Comparison of ENCODE assay signal across 8 cellular contexts in the genomic region with DNA sequence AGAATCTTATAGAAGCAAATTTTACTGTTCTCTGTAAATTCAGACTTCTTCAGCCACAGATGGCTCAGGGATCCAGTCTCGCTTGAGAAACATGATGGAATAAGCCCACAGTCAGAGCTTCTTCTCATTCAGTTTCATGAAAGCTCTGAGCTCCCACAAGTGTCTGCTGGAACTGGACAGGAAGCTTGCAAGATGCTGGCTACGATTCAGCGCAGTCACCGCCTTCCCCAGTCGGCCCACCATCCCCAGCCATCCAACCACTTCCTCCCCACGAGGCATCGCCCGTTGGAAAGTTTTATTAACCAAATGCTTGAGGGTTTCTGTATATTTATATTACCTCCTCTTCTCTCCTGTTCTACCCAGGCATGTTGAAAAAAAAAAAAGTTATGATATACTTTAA.
A peak's percentile ranks its signal among the peaks of the same experiment; 100 is the strongest.
DNase-seq lines count a peak whose midpoint lies in the region; ATAC-seq and TF ChIP-seq lines count a peak whose summit lies in the region.

No MANE protein-coding gene starts in this region.

- H3K27ac ChIP-seq in RWPE1 (peak overlapping the region; percentile 82), heart right ventricle (peak overlapping the region in 6 of 10 donors; percentile 28 to 67 (median 62)), transverse colon (peak overlapping the region; percentile 12 to 68 (median 52))

- intact Hi-C loops in heart right ventricle (cut with DNase I): no loop called here
- intact Hi-C loops in transverse colon (cut with DNase I; ENCODE audit: low total_unique reads): no loop called here

- POLR2A ChIA-PET in RWPE1 (lab: Yijun Ruan, JAX; ENCODE audit: low non-redundant PET): no interaction called here

- H3K27me3 Mint-ChIP-seq in activated CD8-positive, alpha-beta memory T cell treated with anti-CD3 and anti-CD28 coated beads, Interleukin-2, amount 10 ng/mL, durations not matched to agents 7 days and 5 days: peaks cover 4% of the 10 kb centered on the region

- WGBS in heart right ventricle, 2 donors: 38 to 61% methylated on average over 8 of the region's 8 CpGs
- WGBS in transverse colon (ENCODE audit: low coverage in 1 of 2), 2 donors: 38 to 42% methylated on average over 7 to 8 of the region's 8 CpGs

- H3K4me3 ChIP-seq in heart right ventricle: no peak overlapping the region
- no peak overlapping the region for H3K4me3 ChIP-seq in transverse colon

- ATAC-seq in activated CD8-positive, alpha-beta memory T cell treated with anti-CD3 and anti-CD28 coated beads, Interleukin-2, amount 10 ng/mL, durations not matched to agents 7 days and 5 days: peak; percentile 55
- ATAC-seq in heart right ventricle: peak; percentile 47 to 88 (median 82)

- H3K4me1 ChIP-seq in heart right ventricle (peaks cover 9 to 57% (median 31%) of the 10 kb centered on the region in 9 donors), transverse colon (peaks cover 0 to 31% (median 5%) of the 10 kb centered on the region in 4 donors)

- no peaks in the 10 kb centered on the region for H3K9me3 Mint-ChIP-seq in activated CD8-positive, alpha-beta memory T cell treated with anti-CD3 and anti-CD28 coated beads, Interleukin-2, amount 10 ng/mL, durations not matched to agents 7 days and 5 days (ENCODE audit: low read depth)

- no peaks in the 10 kb centered on the region for H3K36me3 Mint-ChIP-seq in activated CD8-positive, alpha-beta memory T cell treated with anti-CD3 and anti-CD28 coated beads, Interleukin-2, amount 10 ng/mL, durations not matched to agents 7 days and 5 days

- peak; percentile 63 for DNase-seq in activated CD8-positive, alpha-beta memory T cell treated with anti-CD3 and anti-CD28 coated beads, Interleukin-2, amount 10 ng/mL, durations not matched to agents 7 days and 5 days
- no peak for DNase-seq in activated CD8-positive, alpha-beta memory T cell treated with anti-CD3 and anti-CD28 coated beads, Interleukin-2, amount 50 U/mL, for 4 hours
- no peak for DNase-seq in RWPE1 (ENCODE audit: low spot score)
- peak; percentile 65 to 80 for DNase-seq in heart right ventricle
- DNase-seq in transverse colon: peak; percentile 44
- DNase-seq in stimulated activated naive CD4-positive, alpha-beta T cell treated with Interleukin-2 at 50 U/mL for 16 hours (lab: John Stamatoyannopoulos, UW): no peak
- no peak for DNase-seq in NCI-H2107 treated with DMSO at 0.1 percent for 48 hours (lab: John Stamatoyannopoulos, UW; ENCODE audit: unreplicated experiment)
- DNase-seq in DMS153 treated with DMSO at 0.1 percent for 48 hours (lab: John Stamatoyannopoulos, UW; ENCODE audit: unreplicated experiment): no peak

- no peaks in the 10 kb centered on the region for H3K36me3 ChIP-seq in heart right ventricle
- no peaks in the 10 kb centered on the region for H3K36me3 ChIP-seq in transverse colon

- H3K9me3 ChIP-seq in heart right ventricle: no peaks in the 10 kb centered on the region
- H3K9me3 ChIP-seq in transverse colon: no peaks in the 10 kb centered on the region

- TF ChIP-seq POLR2A in transverse colon (IDR thresholded peaks at IDR 0.05): no peak

- peaks cover 14% of the 10 kb centered on the region for H3K4me1 Mint-ChIP-seq in activated CD8-positive, alpha-beta memory T cell treated with anti-CD3 and anti-CD28 coated beads, Interleukin-2, amount 10 ng/mL, durations not matched to agents 7 days and 5 days

- H3K4me3 Mint-ChIP-seq in activated CD8-positive, alpha-beta memory T cell treated with anti-CD3 and anti-CD28 coated beads, Interleukin-2, amount 10 ng/mL, durations not matched to agents 7 days and 5 days: no peak overlapping the region

- no peak for TF ChIP-seq EP300 in transverse colon (IDR thresholded peaks at IDR 0.05; ENCODE audit: low read depth)

- no peak overlapping the region for H3K27ac Mint-ChIP-seq in activated CD8-positive, alpha-beta memory T cell treated with anti-CD3 and anti-CD28 coated beads, Interleukin-2, amount 10 ng/mL, durations not matched to agents 7 days and 5 days

- H3K27me3 ChIP-seq in heart right ventricle: no peaks in the 10 kb centered on the region
- no peaks in the 10 kb centered on the region for H3K27me3 ChIP-seq in transverse colon

- TF ChIP-seq CTCF in RWPE1 (conservative IDR thresholded peaks at IDR 0.05; ENCODE audit: low read depth) (no peak), heart right ventricle (IDR thresholded peaks at IDR 0.05) (no peak), transverse colon (IDR thresholded peaks at IDR 0.05) (no peak)

- CTCF ChIA-PET in activated CD8-positive, alpha-beta memory T cell treated with anti-CD3 and anti-CD28 coated beads, Interleukin-2, amount 10 ng/mL, durations not matched to agents 7 days and 5 days (lab: Charles Lee): no interaction called here
- CTCF ChIA-PET in RWPE1 (lab: Yijun Ruan, JAX): interaction anchor here (0.7 kb wide), 1 partner anchor 13 kb away, joined by 3 read pairs; no protein-coding TSS in a partner anchor

- in situ Hi-C loops in transverse colon (cut with MboI; ENCODE audit: low pct_ligation_motif_present in 1 of 4, low pct_unique_long_range_greater_than_20kb in 1 of 4, low sequenced_read_pairs in 3 of 4): no loop called here

Comparison
In these comparisons a context has a peak if more than half of its experiments do, and no peak if none do; other contexts are left out.
1. DNase-seq: peak in activated CD8-positive, alpha-beta memory T cell treated with anti-CD3 and anti-CD28 coated beads, Interleukin-2, amount 10 ng/mL, durations not matched to agents 7 days and 5 days (single experiment), heart right ventricle (2 of 2) and transverse colon (single experiment); none in activated CD8-positive, alpha-beta memory T cell treated with anti-CD3 and anti-CD28 coated beads, Interleukin-2, amount 50 U/mL, for 4 hours (single experiment), RWPE1 (single experiment), stimulated activated naive CD4-positive, alpha-beta T cell treated with Interleukin-2 at 50 U/mL for 16 hours (single experiment), NCI-H2107 treated with DMSO at 0.1 percent for 48 hours (single experiment) and DMS153 treated with DMSO at 0.1 percent for 48 hours (single experiment).
2. Peak in every context shown above with its lines, with median percentiles within 50 percentile points of each other: H3K27ac ChIP-seq.